ENCODE assay signal across 21 cellular contexts in the genomic region with DNA sequence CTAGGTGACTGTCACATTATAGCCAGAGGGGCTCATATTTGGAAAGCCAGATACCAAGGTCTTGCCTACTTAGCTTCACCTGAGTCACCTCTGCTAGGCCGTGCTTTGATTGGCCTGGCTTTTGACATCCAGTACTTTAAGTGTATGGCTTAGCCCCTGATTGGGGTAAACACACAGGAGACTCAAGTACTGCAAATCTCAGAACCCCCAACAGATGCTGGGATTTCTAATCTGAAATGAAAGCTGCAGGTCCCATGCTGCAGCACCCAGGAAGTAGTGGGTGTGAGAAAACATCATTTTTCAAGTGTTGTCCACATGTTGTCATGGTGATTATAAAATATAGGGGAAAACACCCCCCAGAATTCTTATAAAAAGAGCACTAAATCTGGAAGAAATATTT.
DNase-seq lines count a peak whose midpoint lies in the region; ATAC-seq, FAIRE-seq and TF ChIP-seq lines count a peak whose summit lies in the region.
"Had no signal": no experiment of that assay in that cellular context is flagged by ENCODE, and none has a peak within 500 bp of the region (broad histone marks: within the 10 kb centered on the region; RNA-seq: fewer than 3 reads in every experiment).

No MANE protein-coding gene starts in this region.

- intact Hi-C loops in activated T-helper 1 cell treated with anti-CD3 and anti-CD28 coated beads, Interleukin-12 subunit alpha, Interleukin-12 subunit beta, Interleukin-2, Interleukin-4 antibody, amounts not matched to agents 30 ng/mL and 10 ng/mL and 1 ng/mL, durations not matched to agents 14 hours and 24 hours and 36 hours (cut with micrococcal nuclease): no loop called here

- POLR2A ChIA-PET in H1 (lab: Charles Lee; ENCODE audit: partially characterized antibody): interaction anchor here (1.2 to 1.6 kb wide), 2 partner anchors 9 to 241 kb away, joined by 3 read pairs; no protein-coding TSS in a partner anchor

- no peak overlapping the region for H2BK120ac ChIP-seq in H1 (replicated peaks; ENCODE audit: low read depth, low read length)

- no peak overlapping the region for H2BK20ac ChIP-seq in H1 (ENCODE audit: low read length)

- peaks cover 19% of the 10 kb centered on the region for H3K4me1 Mint-ChIP-seq in activated naive CD4-positive, alpha-beta T cell treated with anti-CD3 and anti-CD28 coated beads, Interleukin-2, amount 50 U/mL, for 24 hours
- H3K4me1 Mint-ChIP-seq in GM23338 (peaks cover 32% of the 10 kb centered on the region), nephron progenitor cell (peaks cover 19% of the 10 kb centered on the region)
- H3K4me1 Mint-ChIP-seq in activated T-helper 1 cell treated with anti-CD3 and anti-CD28 coated beads, Interleukin-12 subunit alpha, Interleukin-12 subunit beta, Interleukin-2, Interleukin-4 antibody, amounts not matched to agents 30 ng/mL and 10 ng/mL and 1 ng/mL, durations not matched to agents 14 hours and 24 hours and 36 hours (ENCODE audit: low read depth): no peaks in the 10 kb centered on the region

- no peaks in the 10 kb centered on the region for H3K36me3 ChIP-seq in GM23338 (ENCODE audit: insufficient read depth)
- H3K36me3 ChIP-seq in H1 (ENCODE audit: control insufficient read depth in 2 of 4, insufficient read depth in 4 of 4, low read length in 3 of 4): no peaks in the 10 kb centered on the region
- no peaks in the 10 kb centered on the region for H3K36me3 ChIP-seq in right atrium auricular region
- no peaks in the 10 kb centered on the region for H3K36me3 ChIP-seq in suprapubic skin

- H3K4me3 Mint-ChIP-seq in activated naive CD4-positive, alpha-beta T cell treated with anti-CD3 and anti-CD28 coated beads, Interleukin-2, amount 50 U/mL, for 24 hours: peak overlapping the region; percentile 58
- H3K4me3 Mint-ChIP-seq in GM23338 (peak overlapping the region; percentile 85; the same call in 1 of the 3 replicates), nephron progenitor cell (peak overlapping the region; percentile 70)
- H3K4me3 Mint-ChIP-seq in activated T-helper 1 cell treated with anti-CD3 and anti-CD28 coated beads, Interleukin-12 subunit alpha, Interleukin-12 subunit beta, Interleukin-2, Interleukin-4 antibody, amounts not matched to agents 30 ng/mL and 10 ng/mL and 1 ng/mL, durations not matched to agents 14 hours and 24 hours and 36 hours: no peak overlapping the region

- H3K23ac ChIP-seq in H1 (ENCODE audit: insufficient read length): no peak overlapping the region

- TF ChIP-seq CTCF in GM23338 (conservative IDR thresholded peaks at IDR 0.05; ENCODE audit: low read depth in 2 of 2): no peak
- no peak for TF ChIP-seq CTCF in H1 (IDR thresholded peaks at IDR 0.05; ENCODE audit: control extremely low read depth in 1 of 3, insufficient read depth in 1 of 3, low read depth in 1 of 3, low read length in 3 of 3)
- TF ChIP-seq CTCF in nephron progenitor cell (IDR thresholded peaks at IDR 0.05): no peak
- TF ChIP-seq CTCF in right atrium auricular region (IDR thresholded peaks at IDR 0.05): no peak
- TF ChIP-seq CTCF in suprapubic skin (IDR thresholded peaks at IDR 0.05): no peak

- CTCF ChIA-PET in H1 (lab: Charles Lee; ENCODE audit: partially characterized antibody): interaction anchor here (0.8 to 5.2 kb wide), 9 partner anchors 14 to 400 kb away, joined by 3 to 18 read pairs (median 4); no protein-coding TSS in a partner anchor

- H2BK5ac ChIP-seq in H1 (ENCODE audit: low read depth, low read length): no peak overlapping the region

- H3K79me2 ChIP-seq in GM23338 (replicated peaks; ENCODE audit: insufficient read depth): peaks cover 7% of the 10 kb centered on the region; the same call in 1 of the 2 replicates
- 0 out of 4 replicates have a peak, but pooled peaks cover 0 to 3% of the 10 kb centered on the region in 2 experiments for H3K79me2 ChIP-seq in H1 (ENCODE audit: control insufficient read depth in 1 of 2, insufficient read depth in 2 of 2, low read length in 2 of 2)

- H3K27me3 Mint-ChIP-seq in activated naive CD4-positive, alpha-beta T cell treated with anti-CD3 and anti-CD28 coated beads, Interleukin-2, amount 50 U/mL, for 24 hours: peaks cover 12% of the 10 kb centered on the region
- H3K27me3 Mint-ChIP-seq in GM23338 (ENCODE audit: insufficient read depth, low read depth, poor library complexity) (peaks cover 8% of the 10 kb centered on the region), nephron progenitor cell (ENCODE audit: low read depth, poor library complexity) (peaks cover 48% of the 10 kb centered on the region)
- peaks cover 24% of the 10 kb centered on the region for H3K27me3 Mint-ChIP-seq in activated T-helper 1 cell treated with anti-CD3 and anti-CD28 coated beads, Interleukin-12 subunit alpha, Interleukin-12 subunit beta, Interleukin-2, Interleukin-4 antibody, amounts not matched to agents 30 ng/mL and 10 ng/mL and 1 ng/mL, durations not matched to agents 14 hours and 24 hours and 36 hours (ENCODE audit: insufficient read depth)

- no peaks in the 10 kb centered on the region for H3K36me3 Mint-ChIP-seq in activated naive CD4-positive, alpha-beta T cell treated with anti-CD3 and anti-CD28 coated beads, Interleukin-2, amount 50 U/mL, for 24 hours
- no peaks in the 10 kb centered on the region for H3K36me3 Mint-ChIP-seq in GM23338 (ENCODE audit: low read depth)
- H3K36me3 Mint-ChIP-seq in nephron progenitor cell (ENCODE audit: low read depth): peaks cover 10% of the 10 kb centered on the region
- H3K36me3 Mint-ChIP-seq in activated T-helper 1 cell treated with anti-CD3 and anti-CD28 coated beads, Interleukin-12 subunit alpha, Interleukin-12 subunit beta, Interleukin-2, Interleukin-4 antibody, amounts not matched to agents 30 ng/mL and 10 ng/mL and 1 ng/mL, durations not matched to agents 14 hours and 24 hours and 36 hours (ENCODE audit: low read depth): no peaks in the 10 kb centered on the region
- H3K36me3 Mint-ChIP-seq: CD4-positive, alpha-beta memory T cell had no signal

- TF ChIP-seq RAD21 in H1 (IDR thresholded peaks at IDR 0.05 in 1 of 2, conservative IDR thresholded peaks at IDR 0.05 in 1 of 2; ENCODE audit: low read depth in 2 of 2, low read length in 2 of 2): no peak

- H3K18ac ChIP-seq in H1 (ENCODE audit: extremely low read depth, low read length): peak overlapping the region; percentile 20; the same call in 1 of the 2 replicates

- no peak overlapping the region for H2AK5ac ChIP-seq in H1 (ENCODE audit: low read depth, low read length)

- H3K4me2 ChIP-seq in GM23338: peak overlapping the region; percentile 77
- H3K4me2 ChIP-seq in H1 (ENCODE audit: insufficient read depth in 1 of 2, low read depth in 2 of 2, low read length in 2 of 2): peak overlapping the region in 1 of 2 experiments; percentile 75; a peak in 1 of 4 replicates

- 0 out of 2 replicates have a peak, but pooled peaks cover 4% of the 10 kb centered on the region for H3F3A ChIP-seq in GM23338 (replicated peaks; ENCODE audit: low read depth)

- no peak overlapping the region; a peak in 1 of 7 replicates for H3K9ac ChIP-seq in H1 (replicated peaks in 1 of 4; ENCODE audit: extremely low read depth in 1 of 4, low read depth in 3 of 4, low read length in 3 of 4)

- H3K9me3 ChIP-seq in H1 (ENCODE audit: insufficient read depth in 2 of 2, low read depth in 1 of 2, low read length in 1 of 2) (no peaks in the 10 kb centered on the region), right atrium auricular region (no peaks in the 10 kb centered on the region), suprapubic skin (no peaks in the 10 kb centered on the region)

- no peaks in the 10 kb centered on the region for H3K9me2 ChIP-seq in GM23338 (ENCODE audit: insufficient read depth)

- H3K27me3 ChIP-seq in GM23338 (ENCODE audit: insufficient read depth) (no peaks in the 10 kb centered on the region), H1 (replicated peaks in 1 of 4; ENCODE audit: control insufficient read depth in 3 of 4, extremely low read depth in 1 of 4, insufficient read depth in 3 of 4, low read length in 3 of 4) (no peaks in the 10 kb centered on the region), right atrium auricular region (no peaks in the 10 kb centered on the region), suprapubic skin (peaks cover 8% of the 10 kb centered on the region)

- H4K91ac ChIP-seq in H1 (replicated peaks; ENCODE audit: insufficient read length, low read length): no peak overlapping the region

- no peak overlapping the region for H4K8ac ChIP-seq in H1 (ENCODE audit: extremely low read depth, insufficient read depth, low read length)

- H2BK12ac ChIP-seq in H1 (ENCODE audit: low read depth, low read length): peak overlapping the region; percentile 41; the same call in 1 of the 2 replicates

- H3K27ac Mint-ChIP-seq in activated naive CD4-positive, alpha-beta T cell treated with anti-CD3 and anti-CD28 coated beads, Interleukin-2, amount 50 U/mL, for 24 hours: no peak overlapping the region
- H3K27ac Mint-ChIP-seq in GM23338 (no peak overlapping the region), nephron progenitor cell (no peak overlapping the region)
- no peak overlapping the region for H3K27ac Mint-ChIP-seq in activated T-helper 1 cell treated with anti-CD3 and anti-CD28 coated beads, Interleukin-12 subunit alpha, Interleukin-12 subunit beta, Interleukin-2, Interleukin-4 antibody, amounts not matched to agents 30 ng/mL and 10 ng/mL and 1 ng/mL, durations not matched to agents 14 hours and 24 hours and 36 hours
- H3K27ac Mint-ChIP-seq: B cell; CD4-positive, alpha-beta memory T cell had no signal

- no peaks in the 10 kb centered on the region for H4K20me1 ChIP-seq in GM23338 (replicated peaks; ENCODE audit: insufficient read depth)
- no peaks in the 10 kb centered on the region for H4K20me1 ChIP-seq in H1 (replicated peaks in 1 of 2; ENCODE audit: control insufficient read depth in 1 of 2, insufficient read depth in 2 of 2, low read length in 2 of 2)

- TF ChIP-seq POLR2A in H1 (IDR thresholded peaks at IDR 0.05; ENCODE audit: control extremely low read depth in 1 of 2, low read depth in 2 of 2, low read length in 2 of 2) (no peak), suprapubic skin (IDR thresholded peaks at IDR 0.05) (no peak)

- 90% methylated on average over 1 of the region's 1 CpG; no CpG with 5 or more reads in 1 of the 2 experiments for WGBS in H1 (ENCODE audit: extremely low coverage in 1 of 2, insufficient coverage in 1 of 2, insufficient read length in 1 of 2, insufficient replicate concordance in 2 of 2, low coverage in 1 of 2, low lambda C conversion rate in 2 of 2, missing lambda C conversion rate in 1 of 2), 2 experiments
- 100% methylated on average over 1 of the region's 1 CpG for WGBS in suprapubic skin

- no peak for FAIRE-seq in H1 (lab: Jason Lieb, UNC)
- FAIRE-seq: A204.1, D721Med, G401.6, GM12892, H54 had no signal

- H3K4me3 ChIP-seq in GM23338: no peak overlapping the region
- H3K4me3 ChIP-seq in H1 (ENCODE audit: extremely low read depth in 1 of 4, insufficient read depth in 2 of 4, low read depth in 3 of 4, low read length in 4 of 4): no peak overlapping the region
- H3K4me3 ChIP-seq in right atrium auricular region: no peak overlapping the region
- H3K4me3 ChIP-seq in suprapubic skin: no peak overlapping the region

- H3K4me1 ChIP-seq in GM23338 (ENCODE audit: insufficient read depth) (peaks cover 24% of the 10 kb centered on the region), H1 (replicated peaks in 1 of 4; ENCODE audit: control insufficient read depth in 3 of 4, insufficient read depth in 4 of 4, low read length in 3 of 4) (peaks cover 7 to 15% (median 15%) of the 10 kb centered on the region in 4 experiments), right atrium auricular region (no peaks in the 10 kb centered on the region), suprapubic skin (peaks cover 15% of the 10 kb centered on the region)

- peaks cover 10% of the 10 kb centered on the region for H3K23me2 ChIP-seq in H1 (ENCODE audit: low read depth, low read length)

- no peak overlapping the region for H3K14ac ChIP-seq in H1 (ENCODE audit: insufficient read length)

- H3K27ac ChIP-seq in GM23338 (ENCODE audit: low read depth) (no peak overlapping the region), H1 (ENCODE audit: low read depth, low read length) (no peak overlapping the region), right atrium auricular region (no peak overlapping the region), suprapubic skin (no peak overlapping the region)

- no peak overlapping the region for H3K56ac ChIP-seq in H1 (replicated peaks; ENCODE audit: insufficient read length, low read depth, low read length)

- DNase-seq in activated naive CD4-positive, alpha-beta T cell treated with anti-CD3 and anti-CD28 coated beads, Interleukin-2, amount 50 U/mL, for 16 hours: no peak
- DNase-seq in GM23338 (ENCODE audit: low spot score) (no peak), H1 (ENCODE audit: low read depth in 1 of 2, low spot score in 2 of 2) (no peak), nephron progenitor cell (no peak), right atrium auricular region (ENCODE audit: low spot score) (no peak), suprapubic skin (ENCODE audit: low spot score in 2 of 2) (no peak)
- DNase-seq in activated T-helper 1 cell treated with anti-CD3 and anti-CD28 coated beads, Interleukin-12 subunit alpha, Interleukin-12 subunit beta, Interleukin-2, Interleukin-4 antibody, amounts not matched to agents 30 ng/mL and 10 ng/mL and 1 ng/mL, durations not matched to agents 14 hours and 24 hours and 36 hours (ENCODE audit: low spot score): no peak
- DNase-seq: C1 segment of cervical spinal cord; CD4-positive, alpha-beta memory T cell; COR-L47; DMS79 treated with DMSO at 0.1 percent for 48 hours; EL; IMR-90 had no signal

- H3K4ac ChIP-seq in H1 (replicated peaks; ENCODE audit: insufficient read length, low read depth, low read length): no peak overlapping the region

- no peaks in the 10 kb centered on the region for H3K9me3 Mint-ChIP-seq in activated naive CD4-positive, alpha-beta T cell treated with anti-CD3 and anti-CD28 coated beads, Interleukin-2, amount 50 U/mL, for 24 hours
- H3K9me3 Mint-ChIP-seq in GM23338 (no peaks in the 10 kb centered on the region), nephron progenitor cell (no peaks in the 10 kb centered on the region)
- H3K9me3 Mint-ChIP-seq in activated T-helper 1 cell treated with anti-CD3 and anti-CD28 coated beads, Interleukin-12 subunit alpha, Interleukin-12 subunit beta, Interleukin-2, Interleukin-4 antibody, amounts not matched to agents 30 ng/mL and 10 ng/mL and 1 ng/mL, durations not matched to agents 14 hours and 24 hours and 36 hours: no peaks in the 10 kb centered on the region
- H3K9me3 Mint-ChIP-seq: CD4-positive, alpha-beta memory T cell had no signal

- no peak overlapping the region for H2AFZ ChIP-seq in GM23338
- H2AFZ ChIP-seq in H1 (ENCODE audit: low read length): no peak overlapping the region

- peak overlapping the region; percentile 54; the same call in 1 of the 2 replicates for H2BK15ac ChIP-seq in H1 (ENCODE audit: low read length)

- H3K79me1 ChIP-seq in H1 (ENCODE audit: low read depth, low read length): no peaks in the 10 kb centered on the region; the same call in 1 of the 2 replicates

- ATAC-seq in GM23338: no peak
- ATAC-seq: HCT116 had no signal

- no peak overlapping the region for H4K5ac ChIP-seq in H1 (ENCODE audit: insufficient read length, low read depth, low read length)

- TF ChIP-seq EP300 in H1 (IDR thresholded peaks at IDR 0.05; ENCODE audit: borderline replicate concordance in 1 of 2, low read depth in 2 of 2, low read length in 2 of 2): no peak
- TF ChIP-seq EP300 in suprapubic skin (IDR thresholded peaks at IDR 0.05): no peak
